ENCODE assay signal across 16 cellular contexts in the genomic region with DNA sequence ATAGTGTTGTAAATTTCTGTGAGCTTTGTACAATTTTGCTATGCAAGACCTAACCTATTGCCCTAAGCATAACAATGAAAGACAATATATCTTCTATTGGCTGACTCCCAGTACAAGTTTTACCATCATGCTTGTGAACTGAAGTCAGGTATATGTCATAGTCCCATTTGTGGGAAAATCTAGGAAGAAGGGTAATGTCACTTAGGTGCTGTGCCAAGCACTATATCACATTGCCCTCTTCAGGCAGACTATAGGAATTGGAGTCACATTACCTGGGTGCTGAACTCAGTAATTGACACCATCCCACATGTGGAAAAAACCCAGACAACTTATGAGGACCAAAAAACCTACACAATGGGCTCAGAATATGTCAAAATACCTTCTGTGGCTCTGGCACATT.
DNase-seq lines count a peak whose midpoint lies in the region; ATAC-seq, FAIRE-seq and TF ChIP-seq lines count a peak whose summit lies in the region.
"Had no signal": no experiment of that assay in that cellular context is flagged by ENCODE, and none has a peak within 500 bp of the region (broad histone marks: within the 10 kb centered on the region; RNA-seq: fewer than 3 reads in every experiment).

No MANE protein-coding gene starts in this region.

- no peak for TF ChIP-seq POLR2A in endothelial cell of umbilical vein (IDR thresholded peaks at IDR 0.05; ENCODE audit: low read depth, low read length)

- no peaks in the 10 kb centered on the region for H3K36me3 Mint-ChIP-seq in activated naive CD4-positive, alpha-beta T cell treated with anti-CD3 and anti-CD28 coated beads, Interleukin-2, amount 50 U/mL, for 72 hours
- H3K36me3 Mint-ChIP-seq: activated CD8-positive, alpha-beta memory T cell treated with anti-CD3 and anti-CD28 coated beads, Interleukin-2, amount 10 ng/mL, durations not matched to agents 7 days and 5 days; activated naive CD8-positive, alpha-beta T cell treated with anti-CD3 and anti-CD28 coated beads for 36 hours; neural progenitor cell had no signal

- H3K9me1 ChIP-seq in endothelial cell of umbilical vein (replicated peaks; ENCODE audit: control insufficient read depth, extremely low read depth, insufficient read depth, low read length) = no peaks in the 10 kb centered on the region

- intact Hi-C loops in endothelial cell of umbilical vein (cut with micrococcal nuclease) = loop anchor here (1.0 to 10.0 kb wide), 2 partner anchors 475 to 854 kb away; no protein-coding TSS in a partner anchor
- intact Hi-C loops in colonic mucosa (cut with DNase I) = no loop called here

- no peak for FAIRE-seq in endothelial cell of umbilical vein (lab: Jason Lieb, UNC)
- FAIRE-seq: TTC549 had no signal

- H3K27ac ChIP-seq in endothelial cell of umbilical vein (ENCODE audit: insufficient read depth, low read depth, low read length) (no peak overlapping the region), colonic mucosa (no peak overlapping the region)
- H3K27ac ChIP-seq: dorsolateral prefrontal cortex, neural progenitor cell, RWPE1, tibial nerve had no signal

- H3K4me3 ChIP-seq in endothelial cell of umbilical vein (replicated peaks in 1 of 3; ENCODE audit: insufficient read depth in 1 of 3, low read depth in 1 of 3, low read length in 3 of 3) (no peak overlapping the region), colonic mucosa (no peak overlapping the region)
- H3K4me3 ChIP-seq: dorsolateral prefrontal cortex, neural progenitor cell, tibial nerve had no signal

- H3K9me3 ChIP-seq in endothelial cell of umbilical vein (replicated peaks; ENCODE audit: control insufficient read depth, insufficient read depth, low read length) = no peaks in the 10 kb centered on the region
- H3K9me3 ChIP-seq in colonic mucosa = no peaks in the 10 kb centered on the region
- H3K9me3 ChIP-seq: tibial nerve had no signal

- H3K4me2 ChIP-seq in endothelial cell of umbilical vein (ENCODE audit: insufficient read depth, low read length) = no peak overlapping the region
- H3K4me2 ChIP-seq: neural progenitor cell had no signal

- no peaks in the 10 kb centered on the region for H3K4me1 ChIP-seq in endothelial cell of umbilical vein (ENCODE audit: control insufficient read depth, extremely low read depth, insufficient read depth, low read length)
- no peaks in the 10 kb centered on the region for H3K4me1 ChIP-seq in colonic mucosa
- H3K4me1 ChIP-seq: neural progenitor cell, tibial nerve had no signal

- H3K27me3 ChIP-seq in endothelial cell of umbilical vein (ENCODE audit: control insufficient read depth in 2 of 2, insufficient read depth in 2 of 2, low read length in 2 of 2) (no peaks in the 10 kb centered on the region), colonic mucosa (no peaks in the 10 kb centered on the region)
- H3K27me3 ChIP-seq: dorsolateral prefrontal cortex, neural progenitor cell, tibial nerve had no signal

- DNase-seq in GM10266 (ENCODE audit: extremely low spot score) (no peak), endothelial cell of umbilical vein (ENCODE audit: low read depth, low spot score) (peak; percentile 44), renal cortical epithelial cell (ENCODE audit: low read depth) (peak; percentile 44), colonic mucosa (no peak), DMS 273 treated with DMSO at 0.1 percent for 48 hours (lab: John Stamatoyannopoulos, UW) (no peak)
- DNase-seq in activated naive CD4-positive, alpha-beta T cell treated with anti-CD3 and anti-CD28 coated beads, Interleukin-2, amount 50 U/mL, for 72 hours (ENCODE audit: low spot score in 2 of 2) = no peak
- DNase-seq: activated CD8-positive, alpha-beta memory T cell treated with anti-CD3 and anti-CD28 coated beads, Interleukin-2, amount 10 ng/mL, durations not matched to agents 7 days and 5 days; activated naive CD8-positive, alpha-beta T cell treated with anti-CD3 and anti-CD28 coated beads for 36 hours; DMS153; dorsolateral prefrontal cortex; NCI-H226 had no signal

- TF ChIP-seq CTCF in GM10266 (IDR thresholded peaks at IDR 0.05; ENCODE audit: control insufficient read depth, insufficient read depth, low read depth, missing control alignments) = peak; percentile 61
- peak; percentile 51 for TF ChIP-seq CTCF in LNCAP (IDR thresholded peaks at IDR 0.05)
- peak; percentile 10 to 19 for TF ChIP-seq CTCF in endothelial cell of umbilical vein (IDR thresholded peaks at IDR 0.05; ENCODE audit: extremely low read depth in 1 of 2, insufficient read depth in 1 of 2, low read depth in 1 of 2, low read length in 2 of 2)
- no peak for TF ChIP-seq CTCF in colonic mucosa (IDR thresholded peaks at IDR 0.05)

- dilution Hi-C loops in endothelial cell of umbilical vein (cut with MboI; ENCODE audit: extremely low pct_ligation_motif_present, low sequenced_read_pairs) = no loop called here

- no peaks in the 10 kb centered on the region for H3K9me3 Mint-ChIP-seq in activated naive CD4-positive, alpha-beta T cell treated with anti-CD3 and anti-CD28 coated beads, Interleukin-2, amount 50 U/mL, for 72 hours
- H3K9me3 Mint-ChIP-seq: activated naive CD8-positive, alpha-beta T cell treated with anti-CD3 and anti-CD28 coated beads for 36 hours; neural progenitor cell had no signal

- ATAC-seq in activated naive CD4-positive, alpha-beta T cell treated with anti-CD3 and anti-CD28 coated beads, Interleukin-2, amount 50 U/mL, for 72 hours = no peak
- ATAC-seq: activated CD8-positive, alpha-beta memory T cell treated with anti-CD3 and anti-CD28 coated beads, Interleukin-2, amount 10 ng/mL, durations not matched to agents 7 days and 5 days had no signal

- H4K20me1 ChIP-seq in endothelial cell of umbilical vein (replicated peaks; ENCODE audit: control insufficient read depth, extremely low read depth, insufficient read depth, low read length) = no peaks in the 10 kb centered on the region

- H3K79me2 ChIP-seq in endothelial cell of umbilical vein (ENCODE audit: control insufficient read depth, insufficient read depth, low read length) = no peaks in the 10 kb centered on the region

- POLR2A ChIA-PET in endothelial cell of umbilical vein (lab: Charles Lee) = no interaction called here

- H2AFZ ChIP-seq in endothelial cell of umbilical vein (ENCODE audit: low read depth, low read length) = no peak overlapping the region
- H2AFZ ChIP-seq: neural progenitor cell had no signal

- BruUV-seq in endothelial cell of umbilical vein (replicated peaks; lab: Mats Ljungman, UMichigan) = no TSS peak

- H3K27ac Mint-ChIP-seq in activated naive CD4-positive, alpha-beta T cell treated with anti-CD3 and anti-CD28 coated beads, Interleukin-2, amount 50 U/mL, for 72 hours = no peak overlapping the region
- H3K27ac Mint-ChIP-seq: activated CD8-positive, alpha-beta memory T cell treated with anti-CD3 and anti-CD28 coated beads, Interleukin-2, amount 10 ng/mL, durations not matched to agents 7 days and 5 days; activated naive CD8-positive, alpha-beta T cell treated with anti-CD3 and anti-CD28 coated beads for 36 hours; neural progenitor cell had no signal

- CTCF ChIA-PET in endothelial cell of umbilical vein (lab: Charles Lee) = interaction anchor here (1.0 kb wide), 1 partner anchor 473 kb away, joined by 3 read pairs; no protein-coding TSS in a partner anchor

- H3K36me3 ChIP-seq in endothelial cell of umbilical vein (ENCODE audit: control insufficient read depth in 2 of 2, extremely low read depth in 1 of 2, insufficient read depth in 2 of 2, low read length in 2 of 2) = no peaks in the 10 kb centered on the region
- H3K36me3 ChIP-seq in colonic mucosa = no peaks in the 10 kb centered on the region
- H3K36me3 ChIP-seq: neural progenitor cell, tibial nerve had no signal

- H3K9ac ChIP-seq in endothelial cell of umbilical vein (replicated peaks; ENCODE audit: extremely low read depth, insufficient read depth, low read length) (no peak overlapping the region), colonic mucosa (ENCODE audit: low read depth in 2 of 2, low read length in 2 of 2) (no peak overlapping the region)
- H3K9ac ChIP-seq: neural progenitor cell had no signal

TF ChIP-seq in endothelial cell of umbilical vein, 7 proteins besides CTCF, POLR2A, EP300 and RAD21:
- TF ChIP-seq EZH2 (IDR thresholded peaks at IDR 0.05; ENCODE audit: borderline replicate concordance, low read depth, low read length, severe bottlenecking) (no peak), POLR2AphosphoS5 (IDR thresholded peaks at IDR 0.05; ENCODE audit: insufficient read depth, low read depth, low read length) (no peak), MYC (IDR thresholded peaks at IDR 0.05; ENCODE audit: low read depth, low read length) (no peak), JUN (IDR thresholded peaks at IDR 0.05; ENCODE audit: borderline replicate concordance, insufficient read depth, insufficient read length, low read depth) (no peak), FOS (IDR thresholded peaks at IDR 0.05; ENCODE audit: borderline replicate concordance, insufficient read depth, low read length) (no peak), GATA2 (IDR thresholded peaks at IDR 0.05; ENCODE audit: insufficient read depth, insufficient read length, low read depth, low read length) (no peak)
- TF ChIP-seq, protein P1, sequence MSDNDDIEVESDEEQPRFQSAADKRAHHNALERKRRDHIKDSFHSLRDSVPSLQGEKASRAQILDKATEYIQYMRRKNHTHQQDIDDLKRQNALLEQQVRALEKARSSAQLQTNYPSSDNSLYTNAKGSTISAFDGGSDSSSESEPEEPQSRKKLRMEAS (IDR thresholded peaks at IDR 0.05; ENCODE audit: insufficient read depth, insufficient read length) = no peak

Comparison
In these comparisons a context has a peak if more than half of its experiments do, and no peak if none do; other contexts are left out.
1. DNase-seq: peak in endothelial cell of umbilical vein (single experiment) and renal cortical epithelial cell (single experiment); none in GM10266 (single experiment), activated naive CD4-positive, alpha-beta T cell treated with anti-CD3 and anti-CD28 coated beads, Interleukin-2, amount 50 U/mL, for 72 hours (0 of 2), colonic mucosa (single experiment) and DMS 273 treated with DMSO at 0.1 percent for 48 hours (single experiment).